8 cellular contexts compared by ENCODE assay signal in genomic region chr3:152298393-152299242, GRCh38. TPM values are rescaled to one million over a fixed set of nuclear protein-coding genes. Genes with fewer than 3 reads are reported as not detected.
DNase-seq lines count a peak whose midpoint lies in the region; ATAC-seq and TF ChIP-seq lines count a peak whose summit lies in the region.

No MANE protein-coding gene starts in this region.

- no peaks in the 10 kb centered on the region for H3K27me3 ChIP-seq in tibial nerve

- peaks cover 0 to 96% (median 74%) of the 10 kb centered on the region in 4 donors for H3K4me1 ChIP-seq in tibial nerve

- POLR2A ChIA-PET in activated CD8-positive, alpha-beta T cell treated with anti-CD3 and anti-CD28 coated beads for 36 hours (lab: Charles Lee): interaction anchor here (0.6 to 4.0 kb wide), 7 partner anchors 14 to 145 kb away, joined by 3 to 26 read pairs (median 3); partner anchors contain the start of gene MBNL1

- ATAC-seq in GM18868 (IDR thresholded peaks at IDR 0.05; ENCODE audit: unreplicated experiment) (peak; percentile 56), HG03159 (IDR thresholded peaks at IDR 0.05; ENCODE audit: unreplicated experiment) (peak; percentile 68)
- ATAC-seq in activated CD8-positive, alpha-beta T cell treated with anti-CD3 and anti-CD28 coated beads for 36 hours: peak; percentile 87

- H3K27ac ChIP-seq in tibial nerve: peak overlapping the region; percentile 69 to 90 (median 78)

- TF ChIP-seq POLR2A in erythroblast (IDR thresholded peaks at IDR 0.05; ENCODE audit: low read length) (no peak), tibial nerve (IDR thresholded peaks at IDR 0.05) (peak in 1 of 2 donors; percentile 19)

- peak; percentile 99 for DNase-seq in AML-193 (lab: John Stamatoyannopoulos, UW)
- peak; percentile 64 for DNase-seq in NCI-H510A treated with DMSO at 0.1 percent for 48 hours (lab: John Stamatoyannopoulos, UW)
- peak; percentile 80 for DNase-seq in activated CD8-positive, alpha-beta T cell treated with anti-CD3 and anti-CD28 coated beads for 36 hours
- peak; percentile 95 for DNase-seq in erythroblast (lab: John Stamatoyannopoulos, UW)
- DNase-seq in myocyte (ENCODE audit: low read depth): peak; percentile 82
- peak in 1 of 2 donors; percentile 87 for DNase-seq in tibial nerve (ENCODE audit: low spot score in 2 of 2)

- CTCF ChIA-PET in activated CD8-positive, alpha-beta T cell treated with anti-CD3 and anti-CD28 coated beads for 36 hours (lab: Charles Lee): interaction anchor here (0.9 to 2.7 kb wide), 2 partner anchors 11 to 115 kb away, joined by 3 to 13 read pairs; no protein-coding TSS in a partner anchor

- TF ChIP-seq CTCF in activated CD8-positive, alpha-beta T cell treated with anti-CD3 and anti-CD28 coated beads for 36 hours (IDR thresholded peaks at IDR 0.05): no peak
- no peak for TF ChIP-seq CTCF in tibial nerve (IDR thresholded peaks at IDR 0.05)

- intact Hi-C loops in activated CD8-positive, alpha-beta T cell treated with anti-CD3 and anti-CD28 coated beads for 36 hours (cut with micrococcal nuclease): loop anchor here (10.0 kb wide), 1 partner anchor 146 kb away; no protein-coding TSS in a partner anchor

- H3K36me3 Mint-ChIP-seq in activated CD8-positive, alpha-beta T cell treated with anti-CD3 and anti-CD28 coated beads for 36 hours (ENCODE audit: low read depth): peaks cover 45% of the 10 kb centered on the region

- H3K9me3 ChIP-seq in tibial nerve: no peaks in the 10 kb centered on the region

- WGBS in tibial nerve, 2 donors: 1 to 2% methylated on average over 14 of the region's 14 CpGs

- H3K27me3 Mint-ChIP-seq in activated CD8-positive, alpha-beta T cell treated with anti-CD3 and anti-CD28 coated beads for 36 hours: no peaks in the 10 kb centered on the region

- peak overlapping the region; percentile 73 for H3K4me3 Mint-ChIP-seq in activated CD8-positive, alpha-beta T cell treated with anti-CD3 and anti-CD28 coated beads for 36 hours

- H3K36me3 ChIP-seq in tibial nerve: peaks cover 0 to 7% (median 0%) of the 10 kb centered on the region in 3 donors

- H3K4me3 ChIP-seq in tibial nerve: peak overlapping the region; percentile 4 to 50 (median 34)

- H3K9me3 Mint-ChIP-seq in activated CD8-positive, alpha-beta T cell treated with anti-CD3 and anti-CD28 coated beads for 36 hours: no peaks in the 10 kb centered on the region

- H3K27ac Mint-ChIP-seq in activated CD8-positive, alpha-beta T cell treated with anti-CD3 and anti-CD28 coated beads for 36 hours: peak overlapping the region; percentile 96

- peaks cover 74% of the 10 kb centered on the region for H3K4me1 Mint-ChIP-seq in activated CD8-positive, alpha-beta T cell treated with anti-CD3 and anti-CD28 coated beads for 36 hours (ENCODE audit: low read depth)

- TF ChIP-seq EP300 in tibial nerve (IDR thresholded peaks at IDR 0.05): peak in 1 of 2 donors; percentile 83

RNA-seq across cellular contexts. Expression of gene MBNL1, which starts 29.9 kb away (rescaled TPM):
- 100 to 1,000 TPM; 341 to 360 TPM for total RNA-seq in activated CD8-positive, alpha-beta T cell treated with anti-CD3 and anti-CD28 coated beads for 36 hours
- 83.7 and 115 TPM in 2 replicates for total RNA-seq in myocyte
- 32.9 TPM for polyA plus RNA-seq in myocyte (2012)
- 100 to 1,000 TPM; 353 to 653 (median 495) TPM for total RNA-seq in tibial nerve
